Comparison of ENCODE assay signal across 17 cellular contexts in the genomic region with DNA sequence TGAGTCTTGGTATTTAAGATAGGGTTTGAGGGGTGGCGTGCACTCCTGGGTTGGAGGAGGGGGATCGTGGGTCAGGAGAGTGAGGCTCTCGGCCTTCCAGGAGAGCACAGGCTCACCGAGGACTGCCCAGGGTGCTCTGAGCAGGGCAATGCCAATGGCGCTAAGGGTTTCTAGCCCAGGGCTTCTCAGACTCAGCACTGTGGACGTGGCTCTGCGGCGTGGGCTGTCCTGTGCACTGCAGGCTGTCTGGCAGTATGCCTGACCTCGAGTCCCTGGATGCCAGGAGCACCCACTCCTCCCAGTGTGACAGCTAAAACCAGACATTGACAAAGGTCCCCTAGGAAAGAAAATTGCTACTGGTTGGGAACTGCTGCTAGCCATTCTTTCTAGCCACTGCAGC. TPM values are rescaled to one million over a fixed set of nuclear protein-coding genes. Genes with fewer than 3 reads are reported as not detected.
DNase-seq lines count a peak whose midpoint lies in the region; ATAC-seq and TF ChIP-seq lines count a peak whose summit lies in the region.
"Had no signal": no experiment of that assay in that cellular context is flagged by ENCODE, and none has a peak within 500 bp of the region (broad histone marks: within the 10 kb centered on the region; RNA-seq: fewer than 3 reads in every experiment).

No MANE protein-coding gene starts in this region.

- no peaks in the 10 kb centered on the region for H3K27me3 Mint-ChIP-seq in activated naive CD4-positive, alpha-beta T cell treated with anti-CD3 and anti-CD28 coated beads, Interleukin-2, amount 10 ng/mL, durations not matched to agents 7 days and 5 days
- H3K27me3 Mint-ChIP-seq in chondrocyte (ENCODE audit: low read depth) = no peaks in the 10 kb centered on the region
- H3K27me3 Mint-ChIP-seq: B cell; CD4-positive, alpha-beta memory T cell had no signal

- TF ChIP-seq POLR2A in sigmoid colon (IDR thresholded peaks at IDR 0.05) = no peak

- no peaks in the 10 kb centered on the region for H3K4me1 ChIP-seq in RWPE2 (ENCODE audit: insufficient read depth, poor library complexity, severe bottlenecking)
- no peaks in the 10 kb centered on the region for H3K4me1 ChIP-seq in sigmoid colon

- intact Hi-C loops in sigmoid colon (cut with DNase I) = no loop called here

- CTCF ChIA-PET in activated naive CD4-positive, alpha-beta T cell treated with anti-CD3 and anti-CD28 coated beads, Interleukin-2, amount 10 ng/mL, durations not matched to agents 7 days and 5 days (lab: Charles Lee) = interaction anchor here (1.0 kb wide), 1 partner anchor 8 kb away, joined by 4 read pairs; no protein-coding TSS in a partner anchor

- no peak overlapping the region for H3K4me3 Mint-ChIP-seq in activated naive CD4-positive, alpha-beta T cell treated with anti-CD3 and anti-CD28 coated beads, Interleukin-2, amount 10 ng/mL, durations not matched to agents 7 days and 5 days
- H3K4me3 Mint-ChIP-seq in chondrocyte (ENCODE audit: unreplicated experiment) = no peak overlapping the region
- H3K4me3 Mint-ChIP-seq: B cell; CD4-positive, alpha-beta memory T cell had no signal

- H3K4me1 Mint-ChIP-seq in activated naive CD4-positive, alpha-beta T cell treated with anti-CD3 and anti-CD28 coated beads, Interleukin-2, amount 10 ng/mL, durations not matched to agents 7 days and 5 days = no peaks in the 10 kb centered on the region
- H3K4me1 Mint-ChIP-seq in chondrocyte (ENCODE audit: low read depth) = no peaks in the 10 kb centered on the region
- H3K4me1 Mint-ChIP-seq: B cell had no signal

- no peaks in the 10 kb centered on the region for H3K9me3 ChIP-seq in RWPE2 (ENCODE audit: severe bottlenecking)
- no peaks in the 10 kb centered on the region for H3K9me3 ChIP-seq in sigmoid colon

- TF ChIP-seq CTCF in RWPE2 (IDR thresholded peaks at IDR 0.05; ENCODE audit: poor library complexity, severe bottlenecking) (no peak), chondrocyte (IDR thresholded peaks at IDR 0.05) (no peak), sigmoid colon (IDR thresholded peaks at IDR 0.05) (no peak)

- DNase-seq in activated naive CD4-positive, alpha-beta T cell treated with anti-CD3 and anti-CD28 coated beads, Interleukin-2, amount 10 ng/mL, durations not matched to agents 7 days and 5 days = peak; percentile 1
- no peak for DNase-seq in activated naive CD4-positive, alpha-beta T cell treated with Interleukin-2 at 50 U/mL for 16 hours
- DNase-seq in RWPE2 (ENCODE audit: low spot score) (peak; percentile 33), chondrocyte (ENCODE audit: low spot score) (peak; percentile 64), sigmoid colon (peak; percentile 30), T1000 (lab: John Stamatoyannopoulos, UW) (no peak), NAMALWA (ENCODE audit: low spot score) (no peak)
- DNase-seq in stimulated activated CD4-positive, alpha-beta T cell treated with anti-CD3 and anti-CD28 coated beads, Interleukin-12 subunit alpha, Interleukin-12 subunit beta, amount 100 ng/mL, for 4 hours = no peak
- DNase-seq: CD4-positive, alpha-beta memory T cell; DND-41; GDM1; KG1; NCI-H1092; NCI-H1694; NCI-H345; NCI-H526 treated with DMSO at 0.1 percent for 48 hours had no signal

- TF ChIP-seq EP300 in sigmoid colon (IDR thresholded peaks at IDR 0.05) = no peak

- H3K36me3 Mint-ChIP-seq in activated naive CD4-positive, alpha-beta T cell treated with anti-CD3 and anti-CD28 coated beads, Interleukin-2, amount 10 ng/mL, durations not matched to agents 7 days and 5 days = peaks cover 81% of the 10 kb centered on the region
- peaks cover 67% of the 10 kb centered on the region for H3K36me3 Mint-ChIP-seq in chondrocyte (ENCODE audit: low read depth)

- no peak overlapping the region for H3K27ac Mint-ChIP-seq in activated naive CD4-positive, alpha-beta T cell treated with anti-CD3 and anti-CD28 coated beads, Interleukin-2, amount 10 ng/mL, durations not matched to agents 7 days and 5 days
- H3K27ac Mint-ChIP-seq in chondrocyte (ENCODE audit: unreplicated experiment) = no peak overlapping the region
- H3K27ac Mint-ChIP-seq: B cell had no signal

- H3K27ac ChIP-seq in RWPE2 (ENCODE audit: poor library complexity, severe bottlenecking) (no peak overlapping the region), sigmoid colon (no peak overlapping the region)

- 96 to 98% methylated on average over 9 of the region's 9 CpGs for WGBS in sigmoid colon, 2 donors

- no peak for ATAC-seq in RWPE2 (ENCODE audit: low read depth)

- H3K4me3 ChIP-seq in RWPE2 (ENCODE audit: severe bottlenecking) (no peak overlapping the region), sigmoid colon (no peak overlapping the region)

- H3K27me3 ChIP-seq in RWPE2 (ENCODE audit: insufficient read depth, poor library complexity, severe bottlenecking) (no peaks in the 10 kb centered on the region), sigmoid colon (no peaks in the 10 kb centered on the region)

- peaks cover 94% of the 10 kb centered on the region for H3K36me3 ChIP-seq in RWPE2 (ENCODE audit: low read depth)
- H3K36me3 ChIP-seq in sigmoid colon = peaks cover 28 to 100% (median 85%) of the 10 kb centered on the region in 4 donors

- no peaks in the 10 kb centered on the region for H3K9me3 Mint-ChIP-seq in activated naive CD4-positive, alpha-beta T cell treated with anti-CD3 and anti-CD28 coated beads, Interleukin-2, amount 10 ng/mL, durations not matched to agents 7 days and 5 days
- H3K9me3 Mint-ChIP-seq in chondrocyte (ENCODE audit: low read depth) = no peaks in the 10 kb centered on the region

RNA-seq across cellular contexts. Expression of a gene that starts 37.2 kb away (rescaled TPM):
- total RNA-seq in chondrocyte (22.8 to 32.5 TPM (median 27.0 TPM) in 3 replicates), sigmoid colon (10 to 100 TPM in 3 of 4 donors, 1 to 10 TPM in 1; 9.5 to 23.5 (median 16.7) TPM)
- 10 to 100 TPM; 14.1 to 18.6 (median 17.4) TPM for polyA plus RNA-seq in sigmoid colon

Comparison
In these comparisons a context has a peak if more than half of its experiments do, and no peak if none do; other contexts are left out.
1. DNase-seq: peak in activated naive CD4-positive, alpha-beta T cell treated with anti-CD3 and anti-CD28 coated beads, Interleukin-2, amount 10 ng/mL, durations not matched to agents 7 days and 5 days (single experiment), RWPE2 (single experiment), chondrocyte (single experiment) and sigmoid colon (single experiment); none in activated naive CD4-positive, alpha-beta T cell treated with Interleukin-2 at 50 U/mL for 16 hours (single experiment), T1000 (single experiment), stimulated activated CD4-positive, alpha-beta T cell treated with anti-CD3 and anti-CD28 coated beads, Interleukin-12 subunit alpha, Interleukin-12 subunit beta, amount 100 ng/mL, for 4 hours (single experiment) and NAMALWA (single experiment).